1 cellular context compared by ENCODE assay signal in genomic region chr21:25607151-25607811, GRCh38.
A peak's percentile ranks its signal among the peaks of the same experiment; 100 is the strongest.
TF ChIP-seq lines count a peak whose summit lies in the region.

Gene MRPL39, minus strand, starts transcription at chr21:25607481. Its CDS starts 6 bp downstream, at chr21:25607475.

TF ChIP-seq in HEK293, 187 proteins besides CTCF, POLR2A, EP300 and RAD21 (continued from another document and continues in another):
- TF ChIP-seq ZNF518A (tag by site-specific recombination; conservative IDR thresholded peaks at IDR 0.05; ENCODE audit: low read depth) (peak; percentile 70), ZNF280C (tag by site-specific recombination; IDR thresholded peaks at IDR 0.05) (no peak), ZNF18 (tag by site-specific recombination; IDR thresholded peaks at IDR 0.05) (peak; percentile 99), ZNF791 (tag by site-specific recombination; IDR thresholded peaks at IDR 0.05) (no peak), GFI1B (tag by site-specific recombination; IDR thresholded peaks at IDR 0.05) (no peak; the same call in 1 of the 2 replicates), TSHZ1 (tag by site-specific recombination; IDR thresholded peaks at IDR 0.05; ENCODE audit: borderline replicate concordance) (peak; percentile 45; the same call in 1 of the 2 replicates), INSM2 (tag by site-specific recombination; IDR thresholded peaks at IDR 0.05) (peak; percentile 81), ZNF600 (tag by site-specific recombination; IDR thresholded peaks at IDR 0.05) (peak; percentile 82), ZNF585B (tag by site-specific recombination; IDR thresholded peaks at IDR 0.05) (no peak), GLIS1 (tag by site-specific recombination; IDR thresholded peaks at IDR 0.05) (peak; percentile 64), ZNF48 (tag by site-specific recombination; IDR thresholded peaks at IDR 0.05) (no peak), RBAK (tag by site-specific recombination; IDR thresholded peaks at IDR 0.05) (no peak), ZNF704 (tag by site-specific recombination; IDR thresholded peaks at IDR 0.05) (no peak), ZNF391 (tag by site-specific recombination; IDR thresholded peaks at IDR 0.05; ENCODE audit: borderline replicate concordance, low read depth) (peak; percentile 99; the same call in 1 of the 2 replicates), MEIS1 (CRISPR knock-in tag; IDR thresholded peaks at IDR 0.05; ENCODE audit: borderline replicate concordance) (0 out of 2 replicates have a peak, but pooled peaks have one; percentile 15), ZNF747 (tag by site-specific recombination; IDR thresholded peaks at IDR 0.05) (no peak), TRIM28 (IDR thresholded peaks at IDR 0.05; ENCODE audit: borderline replicate concordance, low read length) (peak; percentile 80; the same call in 1 of the 2 replicates), ZNF776 (tag by site-specific recombination; IDR thresholded peaks at IDR 0.05; ENCODE audit: borderline replicate concordance) (no peak), PRDM10 (tag by site-specific recombination; IDR thresholded peaks at IDR 0.05) (peak; percentile 72), ZNF266 (tag by site-specific recombination; IDR thresholded peaks at IDR 0.05; ENCODE audit: low read depth) (no peak), ZNF114 (tag by site-specific recombination; IDR thresholded peaks at IDR 0.05) (no peak), ZSCAN30 (tag by site-specific recombination; IDR thresholded peaks at IDR 0.05) (peak; percentile 73), WT1 (tag by site-specific recombination; IDR thresholded peaks at IDR 0.05) (0 out of 2 replicates have a peak, but pooled peaks have one; percentile 43), SP7 (tag by site-specific recombination; IDR thresholded peaks at IDR 0.05) (peak; percentile 95), BCL6B (tag by site-specific recombination; IDR thresholded peaks at IDR 0.05) (no peak), ZNF366 (tag by site-specific recombination; conservative IDR thresholded peaks at IDR 0.05) (no peak), ZBTB20 (tag by site-specific recombination; IDR thresholded peaks at IDR 0.05) (peak; percentile 85), ZNF510 (tag by site-specific recombination; IDR thresholded peaks at IDR 0.05; ENCODE audit: insufficient replicate concordance) (no peak), AEBP2 (tag by site-specific recombination; IDR thresholded peaks at IDR 0.05; ENCODE audit: borderline replicate concordance) (no peak), ZNF341 (tag by site-specific recombination; IDR thresholded peaks at IDR 0.05; ENCODE audit: low read depth) (no peak), ZBTB1 (tag by site-specific recombination; IDR thresholded peaks at IDR 0.05) (peak; percentile 48; the same call in 1 of the 2 replicates), ZNF121 (tag by site-specific recombination; IDR thresholded peaks at IDR 0.05) (peak; percentile 82)
